16 cellular contexts compared by ENCODE assay signal in the genomic region with DNA sequence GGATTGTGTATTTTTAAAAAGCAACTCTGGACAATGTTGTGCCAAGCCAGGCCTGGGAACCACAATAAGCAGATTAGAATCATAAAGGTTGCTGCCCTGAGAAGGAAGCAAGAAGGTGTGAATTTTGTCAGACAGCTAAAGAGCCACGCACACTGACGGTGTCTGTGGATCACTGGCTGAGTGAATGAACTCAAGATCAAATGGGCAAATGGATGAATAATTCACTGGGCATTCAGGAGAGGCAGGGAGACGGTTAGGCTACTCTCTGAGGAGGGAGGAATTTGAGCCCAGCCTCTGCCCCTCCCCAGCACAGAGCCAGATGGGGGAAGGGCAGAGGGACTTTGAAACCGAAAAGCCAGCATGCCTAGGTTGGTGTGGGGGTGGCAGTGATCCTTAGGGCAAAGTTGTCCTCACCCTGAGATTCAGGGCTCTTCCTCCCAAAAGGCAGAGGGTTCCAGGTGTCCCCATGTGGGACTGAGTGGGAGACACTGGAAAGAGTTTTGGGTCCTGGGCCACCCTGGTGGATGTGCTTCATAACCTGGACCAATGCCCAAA. TPM values are rescaled to one million over a fixed set of nuclear protein-coding genes. Genes with fewer than 3 reads are reported as not detected.
DNase-seq lines count a peak whose midpoint lies in the region; ATAC-seq, FAIRE-seq and TF ChIP-seq lines count a peak whose summit lies in the region.
"Had no signal": no experiment of that assay in that cellular context is flagged by ENCODE, and none has a peak within 500 bp of the region (broad histone marks: within the 10 kb centered on the region; RNA-seq: fewer than 3 reads in every experiment).

No MANE protein-coding gene starts in this region.

- ATAC-seq in HG03442 (IDR thresholded peaks at IDR 0.05; ENCODE audit: unreplicated experiment) (no peak), GM19455 (IDR thresholded peaks at IDR 0.05; ENCODE audit: unreplicated experiment) (no peak)

- H3K36me3 Mint-ChIP-seq in MCF 10A (ENCODE audit: insufficient read depth, unreplicated experiment) (peaks cover 6% of the 10 kb centered on the region), astrocyte (ENCODE audit: low read depth, unreplicated experiment) (peaks cover 1% of the 10 kb centered on the region)

- H3K4me3 Mint-ChIP-seq in MCF 10A (ENCODE audit: unreplicated experiment) (no peak overlapping the region), astrocyte (ENCODE audit: unreplicated experiment) (no peak overlapping the region)

- H3K27me3 Mint-ChIP-seq in MCF 10A (ENCODE audit: insufficient read depth, unreplicated experiment) (peaks cover 25% of the 10 kb centered on the region), astrocyte (ENCODE audit: low read depth, unreplicated experiment) (peaks cover 42% of the 10 kb centered on the region)

- H4K20me1 ChIP-seq in astrocyte (ENCODE audit: insufficient read depth, low read length), result no peaks in the 10 kb centered on the region

- TF ChIP-seq POLR2A in breast epithelium (IDR thresholded peaks at IDR 0.05) (no peak), vagina (IDR thresholded peaks at IDR 0.05) (no peak)

- H3K4me3 ChIP-seq in breast epithelium (no peak overlapping the region), astrocyte (ENCODE audit: insufficient read depth, low read depth, low read length) (no peak overlapping the region), vagina (no peak overlapping the region)
- H3K4me3 ChIP-seq: SJCRH30, spleen had no signal

- H3K9ac ChIP-seq in astrocyte (ENCODE audit: low read length), result no peak overlapping the region

- H3K9me3 Mint-ChIP-seq in MCF 10A (ENCODE audit: unreplicated experiment) (no peaks in the 10 kb centered on the region), astrocyte (ENCODE audit: unreplicated experiment) (peaks cover 2% of the 10 kb centered on the region)

- H3K4me1 Mint-ChIP-seq in MCF 10A (ENCODE audit: insufficient read depth, unreplicated experiment), result peaks cover 5% of the 10 kb centered on the region
- peaks cover 15% of the 10 kb centered on the region for H3K4me1 Mint-ChIP-seq in astrocyte (ENCODE audit: low read depth, unreplicated experiment)

- no peak for FAIRE-seq in astrocyte (lab: Jason Lieb, UNC)

- peak overlapping the region; percentile 12 for H3K27ac Mint-ChIP-seq in MCF 10A (ENCODE audit: low read depth, unreplicated experiment)
- H3K27ac Mint-ChIP-seq in astrocyte (ENCODE audit: unreplicated experiment), result peak overlapping the region; percentile 72

- BruUV-seq in MCF 10A (replicated peaks; lab: Mats Ljungman, UMichigan), result no TSS peak

- intact Hi-C loops in MCF 10A (cut with micrococcal nuclease) (no loop called here), breast epithelium (cut with DNase I; ENCODE audit: low total_unique reads) (no loop called here), vagina (cut with DNase I) (no loop called here)

- no peaks in the 10 kb centered on the region for H3K9me3 ChIP-seq in breast epithelium
- H3K9me3 ChIP-seq in astrocyte (ENCODE audit: insufficient read depth, low read depth, low read length), result no peaks in the 10 kb centered on the region
- H3K9me3 ChIP-seq in vagina, result no peaks in the 10 kb centered on the region
- H3K9me3 ChIP-seq: SJCRH30, spleen had no signal

- H3K4me1 ChIP-seq in breast epithelium (peaks cover 0 to 8% of the 10 kb centered on the region in 2 donors), astrocyte (ENCODE audit: insufficient read depth, low read length) (peaks cover 5% of the 10 kb centered on the region), vagina (peaks cover 20% of the 10 kb centered on the region)
- H3K4me1 ChIP-seq: SJCRH30 had no signal

- H3K4me2 ChIP-seq in astrocyte (ENCODE audit: low read length), result peak overlapping the region; percentile 30

- TF ChIP-seq CTCF in MCF 10A (IDR thresholded peaks at IDR 0.05; ENCODE audit: unreplicated experiment), result no peak
- no peak for TF ChIP-seq CTCF in breast epithelium (IDR thresholded peaks at IDR 0.05)
- TF ChIP-seq CTCF in astrocyte (IDR thresholded peaks at IDR 0.05; ENCODE audit: insufficient read depth, low read depth, low read length), result no peak
- no peak for TF ChIP-seq CTCF in vagina (IDR thresholded peaks at IDR 0.05)

- DNase-seq in MCF 10A (ENCODE audit: unreplicated experiment), result no peak
- no peak for DNase-seq in breast epithelium (ENCODE audit: low spot score in 2 of 2)
- DNase-seq in astrocyte (ENCODE audit: low read depth), result peak; percentile 51
- DNase-seq in left kidney (ENCODE audit: low read depth, low spot score), result peak; percentile 65
- DNase-seq in vagina (ENCODE audit: extremely low spot score in 2 of 2), result no peak
- DNase-seq in stimulated activated CD4-positive, alpha-beta T cell treated with anti-CD3 and anti-CD28 coated beads, Interleukin-2, amount 100 ng/mL, for 24 hours, result no peak
- DNase-seq: activated CD4-positive, CD25-positive, alpha-beta regulatory T cell treated with anti-CD3 and anti-CD28 coated beads, Interleukin-2, amount 50 U/mL, for 72 hours; cortex of kidney; glutamatergic neuron; mesenchymal stem cell; SJCRH30; spleen; stimulated activated CD8-positive, alpha-beta memory T cell treated with anti-CD3 and anti-CD28 coated beads, Interleukin-4, amount 100 ng/mL, for 48 hours had no signal

- POLR2A ChIA-PET in MCF 10A (lab: Yijun Ruan, JAX), result interaction anchor here (0.8 kb wide), 1 partner anchor 15 kb away, joined by 3 read pairs; no protein-coding TSS in a partner anchor

- H3K27ac ChIP-seq in breast epithelium, result no peak overlapping the region
- H3K27ac ChIP-seq in astrocyte (ENCODE audit: low read depth, low read length), result no peak overlapping the region
- peak overlapping the region; percentile 20 for H3K27ac ChIP-seq in vagina
- H3K27ac ChIP-seq: SJCRH30, spleen had no signal

- H3K36me3 ChIP-seq in breast epithelium (no peaks in the 10 kb centered on the region), astrocyte (ENCODE audit: insufficient read depth, low read length) (no peaks in the 10 kb centered on the region), vagina (no peaks in the 10 kb centered on the region)
- H3K36me3 ChIP-seq: SJCRH30, spleen had no signal

- peaks cover 0 to 26% of the 10 kb centered on the region in 2 donors for H3K27me3 ChIP-seq in breast epithelium
- peaks cover 17% of the 10 kb centered on the region for H3K27me3 ChIP-seq in astrocyte (ENCODE audit: insufficient read depth, low read length)
- H3K27me3 ChIP-seq in vagina, result no peaks in the 10 kb centered on the region

- CTCF ChIA-PET in MCF 10A (lab: Yijun Ruan, JAX), result interaction anchor here (0.5 kb wide), 1 partner anchor 43 kb away, joined by 3 read pairs; no protein-coding TSS in a partner anchor

- peak overlapping the region; percentile 13 for H2AFZ ChIP-seq in astrocyte (ENCODE audit: low read depth, low read length)

- no peaks in the 10 kb centered on the region for H3K79me2 ChIP-seq in astrocyte (ENCODE audit: insufficient read depth, low read length)

RNA-seq across cellular contexts. Expression of a gene that starts 19.5 kb away (rescaled TPM):
- not detected in 2 replicates for total RNA-seq in MCF 10A (2022)
- not detected for total RNA-seq in breast epithelium
- total RNA-seq in astrocyte, result not detected in 2 replicates
- not detected for total RNA-seq in vagina
- total RNA-seq: Daoy, SJCRH30, spleen had no signal

RNA-seq across cellular contexts. Expression of a gene that starts 30.0 kb away (rescaled TPM):
- total RNA-seq in MCF 10A (2022) (not detected in 2 replicates), breast epithelium (1 to 10 TPM; 1.6 to 2.1 (median 1.9) TPM), astrocyte (not detected in 2 replicates), vagina (not detected)
- total RNA-seq: SJCRH30 had no signal

RNA-seq across cellular contexts. Expression of a gene that starts 35.3 kb away (rescaled TPM):
- total RNA-seq in MCF 10A (2022) (not detected in 2 replicates), breast epithelium (under 1 TPM in 1 of 3 donors, not detected in 2; under 0.01 TPM), astrocyte (0.14 TPM in 1 of 2 replicates, not detected in the other), vagina (not detected)
- total RNA-seq: Daoy, SJCRH30 had no signal

RNA-seq across cellular contexts. Expression of a gene that starts 49.3 kb away (rescaled TPM):
- total RNA-seq in MCF 10A (2022), result 52.5 and 91.0 TPM in 2 replicates
- 10 to 100 TPM; 46.5 to 61.1 (median 53.7) TPM for total RNA-seq in breast epithelium
- total RNA-seq in astrocyte, result 15.1 and 17.6 TPM in 2 replicates
- total RNA-seq in vagina, result 61.9 TPM

Comparison
In these comparisons a context has a peak if more than half of its experiments do, and no peak if none do; other contexts are left out.
1. DNase-seq: peak in astrocyte (single experiment) and left kidney (single experiment); none in MCF 10A (single experiment), breast epithelium (0 of 2), vagina (0 of 2) and stimulated activated CD4-positive, alpha-beta T cell treated with anti-CD3 and anti-CD28 coated beads, Interleukin-2, amount 100 ng/mL, for 24 hours (0 of 2).